12 cellular contexts compared by ENCODE assay signal in genomic region chr11:112023104-112023503, GRCh38. TPM values are rescaled to one million over a fixed set of nuclear protein-coding genes. Genes with fewer than 3 reads are reported as not detected.
A peak's percentile ranks its signal among the peaks of the same experiment; 100 is the strongest.
DNase-seq lines count a peak whose midpoint lies in the region; ATAC-seq and TF ChIP-seq lines count a peak whose summit lies in the region.
"Had no signal": no experiment of that assay in that cellular context is flagged by ENCODE, and none has a peak within 500 bp of the region (broad histone marks: within the 10 kb centered on the region; RNA-seq: fewer than 3 reads in every experiment).

No MANE protein-coding gene starts in this region.

- H3K27me3 ChIP-seq in CD4-positive, alpha-beta T cell (ENCODE audit: control insufficient read depth, insufficient read depth, low read length) = no peaks in the 10 kb centered on the region
- H3K27me3 ChIP-seq in OCI-LY3 (ENCODE audit: low read depth, low read length) (no peaks in the 10 kb centered on the region), GM23248 (replicated peaks; ENCODE audit: insufficient read depth) (no peaks in the 10 kb centered on the region)
- H3K27me3 ChIP-seq: brain microvascular endothelial cell, stomach had no signal

- CTCF ChIA-PET in CD4-positive, alpha-beta T cell (lab: Charles Lee) = no interaction called here

- in situ Hi-C loops in GM23248 (cut with MboI) = no loop called here

- peak overlapping the region; percentile 98 for H3K4me3 ChIP-seq in OCI-LY3 (ENCODE audit: low read length)
- no peak overlapping the region for H3K4me3 ChIP-seq in GM23248
- H3K4me3 ChIP-seq: stomach had no signal

- POLR2A ChIA-PET in CD4-positive, alpha-beta T cell (lab: Charles Lee) = interaction anchor here (2.1 kb wide), 1 partner anchor 152 kb away, joined by 8 read pairs; the partner anchor contains the start of gene ALG9

- peaks cover 34% of the 10 kb centered on the region for H3K4me1 Mint-ChIP-seq in CD4-positive, alpha-beta T cell (ENCODE audit: low read depth)

- peak overlapping the region; percentile 81 for H3K4me3 Mint-ChIP-seq in CD4-positive, alpha-beta T cell

- H4K20me1 ChIP-seq in OCI-LY3 (ENCODE audit: insufficient read depth, low read length) = no peaks in the 10 kb centered on the region
- H4K20me1 ChIP-seq in GM23248 (ENCODE audit: insufficient read depth) = no peaks in the 10 kb centered on the region

- no peak overlapping the region for H3K27ac ChIP-seq in 22Rv1
- no peak overlapping the region for H3K27ac ChIP-seq in CD4-positive, alpha-beta T cell (ENCODE audit: low read depth, low read length)
- H3K27ac ChIP-seq in OCI-LY3 (ENCODE audit: low read length) = peak overlapping the region; percentile 98; the same call in 1 of the 2 replicates
- no peak overlapping the region for H3K27ac ChIP-seq in GM23248
- H3K27ac ChIP-seq: brain microvascular endothelial cell, stomach had no signal

- H2AFZ ChIP-seq in OCI-LY3 (ENCODE audit: low read depth, low read length) (no peak overlapping the region), GM23248 (no peak overlapping the region)

- H3K4me2 ChIP-seq in OCI-LY3 (ENCODE audit: low read length) (peak overlapping the region; percentile 95), GM23248 (ENCODE audit: unreplicated experiment) (no peak overlapping the region)

- H3K36me3 ChIP-seq in OCI-LY3 (replicated peaks; ENCODE audit: low read depth, low read length) (peaks cover 45% of the 10 kb centered on the region), GM23248 (ENCODE audit: low read depth) (peaks cover 10% of the 10 kb centered on the region)
- H3K36me3 ChIP-seq: brain microvascular endothelial cell had no signal

- H3K4me1 ChIP-seq in OCI-LY3 (ENCODE audit: low read length) = peaks cover 36% of the 10 kb centered on the region
- H3K4me1 ChIP-seq in GM23248 (ENCODE audit: insufficient read depth) = peaks cover 8% of the 10 kb centered on the region; the same call in 1 of the 2 replicates

- no peaks in the 10 kb centered on the region for H3K9me2 ChIP-seq in GM23248 (ENCODE audit: insufficient read depth)

- no peak for DNase-seq in CD4-positive, alpha-beta T cell
- peak; percentile 11 for DNase-seq in dermis blood vessel endothelial cell
- no peak for DNase-seq in GM23248
- no peak for DNase-seq in DMS114 treated with DMSO at 0.1 percent for 48 hours (lab: John Stamatoyannopoulos, UW; ENCODE audit: unreplicated experiment)
- DNase-seq: brain microvascular endothelial cell; midbrain; RPMI8226; stimulated activated CD4-positive, alpha-beta T cell treated with anti-CD3 and anti-CD28 coated beads, Interleukin-2, amount 100 ng/mL, for 48 hours; stomach had no signal

- no peaks in the 10 kb centered on the region for H3K9me3 Mint-ChIP-seq in CD4-positive, alpha-beta T cell

- H3F3A ChIP-seq in GM23248 (ENCODE audit: insufficient read depth) = peaks cover 24% of the 10 kb centered on the region; the same call in 1 of the 2 replicates

- peak overlapping the region; percentile 98 for H3K27ac Mint-ChIP-seq in CD4-positive, alpha-beta T cell

- intact Hi-C loops in CD4-positive, alpha-beta T cell (cut with DNase I, micrococcal nuclease) = loop anchor here in 1 of 2 experiments (5.0 kb wide), 1 partner anchor 86 kb away; the partner anchor contains the start of gene DIXDC1

- 82 to 84% methylated on average over 3 of the region's 3 CpGs for WGBS in GM23248 (ENCODE audit: low coverage in 1 of 2, low lambda C conversion rate in 2 of 2, missing lambda C conversion rate in 2 of 2), 2 experiments

- H3K9ac ChIP-seq in OCI-LY3 (ENCODE audit: low read length) (no peak overlapping the region; the same call in 1 of the 2 replicates), GM23248 (no peak overlapping the region)

- no peaks in the 10 kb centered on the region for H3K27me3 Mint-ChIP-seq in CD4-positive, alpha-beta T cell

- peak; percentile 20; the same call in 1 of the 2 replicates for TF ChIP-seq CTCF in 22Rv1 (IDR thresholded peaks at IDR 0.05)
- no peak for TF ChIP-seq CTCF in CD4-positive, alpha-beta T cell (IDR thresholded peaks at IDR 0.05)
- TF ChIP-seq CTCF in OCI-LY3 (IDR thresholded peaks at IDR 0.05; ENCODE audit: low read depth, low read length) = peak; percentile 17; the same call in 1 of the 2 replicates

- H3K79me2 ChIP-seq in OCI-LY3 (ENCODE audit: low read length) = peaks cover 21% of the 10 kb centered on the region
- H3K79me2 ChIP-seq in GM23248 (ENCODE audit: insufficient read depth) = peaks cover 5% of the 10 kb centered on the region

- no peaks in the 10 kb centered on the region for H3K9me3 ChIP-seq in CD4-positive, alpha-beta T cell (ENCODE audit: control insufficient read depth, low read length)
- H3K9me3 ChIP-seq in OCI-LY3 (ENCODE audit: insufficient read depth, low read length) (no peaks in the 10 kb centered on the region), GM23248 (ENCODE audit: low read depth) (no peaks in the 10 kb centered on the region)
- H3K9me3 ChIP-seq: stomach had no signal

- peaks cover 21% of the 10 kb centered on the region for H3K36me3 Mint-ChIP-seq in CD4-positive, alpha-beta T cell (ENCODE audit: low read depth)

- no peak for ATAC-seq in CD4-positive, alpha-beta T cell (ENCODE audit: poor library complexity)
- no peak for ATAC-seq in GM19452 (IDR thresholded peaks at IDR 0.05; ENCODE audit: unreplicated experiment)

RNA-seq across cellular contexts. Expression of gene DLAT, which starts 2.1 kb away (rescaled TPM):
- total RNA-seq in CD4-positive, alpha-beta T cell = 10 to 100 TPM; 10.7 to 10.8 TPM
- total RNA-seq in dermis blood vessel endothelial cell = 25.5 and 41.6 TPM in 2 replicates
- total RNA-seq in GM23248 (2014; rRNA removed; shearing (Covaris generic)) = 32.3 and 35.7 TPM in 2 replicates
- 33.4 and 36.0 TPM in 2 replicates for polyA plus RNA-seq in GM23248 (2016; fragmentation: Nextera tagmentation; extraction: Ambion mirVana)

RNA-seq across cellular contexts. Expression of gene PIH1D2, which starts 50.7 kb away (rescaled TPM):
- total RNA-seq in CD4-positive, alpha-beta T cell = not detected
- total RNA-seq in dermis blood vessel endothelial cell = 0.93 and 1.4 TPM in 2 replicates
- 0.86 and 1.0 TPM in 2 replicates for total RNA-seq in GM23248 (2014; rRNA removed; shearing (Covaris generic))
- polyA plus RNA-seq in GM23248 (2016; fragmentation: Nextera tagmentation; extraction: Ambion mirVana) = 2.2 and 2.3 TPM in 2 replicates

RNA-seq across cellular contexts. Expression of gene NKAPD1, which starts 51.0 kb away (rescaled TPM):
- total RNA-seq in CD4-positive, alpha-beta T cell = 10 to 100 TPM; 14.8 to 16.0 TPM
- 17.9 and 22.0 TPM in 2 replicates for total RNA-seq in dermis blood vessel endothelial cell
- 20.6 and 39.4 TPM in 2 replicates for total RNA-seq in GM23248 (2014; rRNA removed; shearing (Covaris generic))
- 26.1 and 28.1 TPM in 2 replicates for polyA plus RNA-seq in GM23248 (2016; fragmentation: Nextera tagmentation; extraction: Ambion mirVana)
